23 cellular contexts compared by ENCODE assay signal in the genomic region with DNA sequence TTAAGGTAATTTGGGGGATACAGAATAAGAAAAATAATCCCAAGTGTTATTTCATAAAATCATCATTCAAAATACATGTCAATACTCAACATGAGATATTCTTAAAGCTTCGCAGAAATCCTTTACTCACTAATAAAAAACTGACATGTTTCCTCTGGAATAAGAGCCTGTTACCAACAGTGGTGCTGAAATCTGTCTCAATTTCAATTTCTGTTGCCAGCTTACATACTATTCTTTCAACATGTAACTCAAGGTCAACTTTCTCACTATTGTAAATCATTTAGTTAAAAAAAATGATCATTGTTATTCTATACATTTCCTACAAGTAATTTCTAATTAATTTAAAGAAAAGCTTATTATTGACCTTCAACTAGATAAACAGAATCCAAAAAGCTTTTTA.
"Had no signal": no experiment of that assay in that cellular context is flagged by ENCODE, and none has a peak within 500 bp of the region (broad histone marks: within the 10 kb centered on the region; RNA-seq: fewer than 3 reads in every experiment).

No MANE protein-coding gene starts in this region.

- H3K4me3 Mint-ChIP-seq: activated CD4-positive, alpha-beta memory T cell treated with anti-CD3 and anti-CD28 coated beads, Interleukin-2, amount 10 ng/mL, durations not matched to agents 7 days and 5 days; activated CD4-positive, alpha-beta T cell treated with anti-CD3 and anti-CD28 coated beads, Interleukin-2, amount 10 ng/mL, durations not matched to agents 7 days and 5 days; activated T-cell treated with anti-CD3 and anti-CD28 coated beads, Interleukin-2, amount 50 U/mL, for 24 hours; central memory CD8-positive, alpha-beta T cell; mesothelial cell of epicardium; naive B cell; nephron progenitor cell; WTC11 had no signal

- H3K9me3 Mint-ChIP-seq: activated CD4-positive, alpha-beta memory T cell treated with anti-CD3 and anti-CD28 coated beads, Interleukin-2, amount 10 ng/mL, durations not matched to agents 7 days and 5 days; activated CD4-positive, alpha-beta T cell treated with anti-CD3 and anti-CD28 coated beads, Interleukin-2, amount 10 ng/mL, durations not matched to agents 7 days and 5 days; activated T-cell treated with anti-CD3 and anti-CD28 coated beads, Interleukin-2, amount 50 U/mL, for 24 hours; central memory CD8-positive, alpha-beta T cell; mesothelial cell of epicardium; naive B cell; nephron progenitor cell; WTC11 had no signal

- H3K27me3 Mint-ChIP-seq: activated CD4-positive, alpha-beta memory T cell treated with anti-CD3 and anti-CD28 coated beads, Interleukin-2, amount 10 ng/mL, durations not matched to agents 7 days and 5 days; activated CD4-positive, alpha-beta T cell treated with anti-CD3 and anti-CD28 coated beads, Interleukin-2, amount 10 ng/mL, durations not matched to agents 7 days and 5 days; activated T-cell treated with anti-CD3 and anti-CD28 coated beads, Interleukin-2, amount 50 U/mL, for 24 hours; central memory CD8-positive, alpha-beta T cell; naive B cell had no signal

- H3K9me3 ChIP-seq: neutrophil, right atrium auricular region, tibial nerve had no signal

- H3K27me3 ChIP-seq: neutrophil, right atrium auricular region, tibial nerve had no signal

- ATAC-seq: left colon, WTC11 had no signal

- H3K4me1 Mint-ChIP-seq: mesothelial cell of epicardium, naive B cell, nephron progenitor cell, WTC11 had no signal

- H3K27ac ChIP-seq: neutrophil, right atrium auricular region, tibial nerve had no signal

- H3K4me3 ChIP-seq: right atrium auricular region, tibial nerve had no signal

- H3K27ac Mint-ChIP-seq: activated CD4-positive, alpha-beta memory T cell treated with anti-CD3 and anti-CD28 coated beads, Interleukin-2, amount 10 ng/mL, durations not matched to agents 7 days and 5 days; activated CD4-positive, alpha-beta T cell treated with anti-CD3 and anti-CD28 coated beads, Interleukin-2, amount 10 ng/mL, durations not matched to agents 7 days and 5 days; activated T-cell treated with anti-CD3 and anti-CD28 coated beads, Interleukin-2, amount 50 U/mL, for 24 hours; mesothelial cell of epicardium; naive B cell; nephron progenitor cell; WTC11 had no signal

- DNase-seq: activated CD4-positive, alpha-beta memory T cell treated with anti-CD3 and anti-CD28 coated beads, Interleukin-2, amount 10 ng/mL, durations not matched to agents 7 days and 5 days; activated CD4-positive, alpha-beta T cell treated with anti-CD3 and anti-CD28 coated beads for 1 hour; activated CD4-positive, alpha-beta T cell treated with anti-CD3 and anti-CD28 coated beads, Interleukin-2, amount 10 ng/mL, durations not matched to agents 7 days and 5 days; activated CD8-positive, alpha-beta memory T cell treated with anti-CD3 and anti-CD28 coated beads, Interleukin-2, amount 50 U/mL, for 48 hours; activated gamma-delta T cell treated with Interleukin-2 at 50 U/mL for 16 hours; activated naive CD4-positive, alpha-beta T cell treated with anti-CD3 and anti-CD28 coated beads, Interleukin-2, amount 50 U/mL, for 16 hours; activated T-cell treated with anti-CD3 and anti-CD28 coated beads, Interleukin-2, amount 50 U/mL, for 24 hours; anterior cingulate cortex; effector CD8-positive, alpha-beta T cell; left colon; mammary epithelial cell; naive B cell; nephron progenitor cell; stimulated activated CD4-positive, alpha-beta T cell treated with anti-CD3 and anti-CD28 coated beads, Interleukin-15, amount 100 ng/mL, for 24 hours; stimulated activated CD4-positive, alpha-beta T cell treated with anti-CD3 and anti-CD28 coated beads, Interleukin-2, amount 100 ng/mL, for 24 hours; stimulated activated naive CD4-positive, alpha-beta T cell; T-helper 2 cell had no signal
